ENCODE assay signal across 22 cellular contexts in the genomic region with DNA sequence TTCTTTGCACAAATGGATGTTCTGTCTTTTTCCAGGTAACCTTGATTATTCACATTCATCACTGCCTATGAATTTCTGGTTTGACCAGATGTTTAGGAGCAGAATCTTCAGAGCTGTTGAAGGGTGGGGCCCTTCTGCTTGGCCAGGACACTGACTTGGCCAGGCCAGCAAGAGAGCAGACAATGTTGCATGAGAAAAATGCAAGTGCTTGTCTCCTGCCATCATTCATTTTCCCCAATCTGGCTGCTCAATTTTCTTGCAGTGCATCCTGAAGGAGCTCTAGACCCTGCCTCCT. TPM values are rescaled to one million over a fixed set of nuclear protein-coding genes. Genes with fewer than 3 reads are reported as not detected.
A peak's percentile ranks its signal among the peaks of the same experiment; 100 is the strongest.
DNase-seq lines count a peak whose midpoint lies in the region; ATAC-seq and TF ChIP-seq lines count a peak whose summit lies in the region.
"Had no signal": no experiment of that assay in that cellular context is flagged by ENCODE, and none has a peak within 500 bp of the region (broad histone marks: within the 10 kb centered on the region; RNA-seq: fewer than 3 reads in every experiment).

No MANE protein-coding gene starts in this region.

- TF ChIP-seq CTCF in VCaP (conservative IDR thresholded peaks at IDR 0.05) (no peak), GM23338 (conservative IDR thresholded peaks at IDR 0.05; ENCODE audit: low read depth in 2 of 2) (no peak), adrenal gland (IDR thresholded peaks at IDR 0.05) (no peak)

- H3K27ac Mint-ChIP-seq in GM23338 (no peak overlapping the region), T-cell (peak overlapping the region in 1 of 2 donors; percentile 63)
- H3K27ac Mint-ChIP-seq: activated naive CD4-positive, alpha-beta T cell treated with anti-CD3 and anti-CD28 coated beads, Interleukin-2, amount 50 U/mL, for 24 hours; stimulated activated effector memory CD8-positive, alpha-beta T cell treated with anti-CD3 and anti-CD28 coated beads, Interleukin-12 subunit alpha, Interleukin-12 subunit beta, amount 100 ng/mL, for 72 hours had no signal

- H2AFZ ChIP-seq in GM23338, result no peak overlapping the region

- H3K9ac ChIP-seq in BLaER1, result peak overlapping the region; percentile 85

- H4K20me1 ChIP-seq in BLaER1, result peaks cover 9% of the 10 kb centered on the region; the same call in 1 of the 2 replicates
- no peaks in the 10 kb centered on the region for H4K20me1 ChIP-seq in GM23338 (replicated peaks; ENCODE audit: insufficient read depth)

- no peak for TF ChIP-seq POLR2A in adrenal gland (IDR thresholded peaks at IDR 0.05)

- H3K9me3 ChIP-seq in BLaER1 (peaks cover 14% of the 10 kb centered on the region; the same call in 1 of the 2 replicates), mononuclear cell (ENCODE audit: low read depth, low read length) (no peaks in the 10 kb centered on the region), adrenal gland (replicated peaks in 1 of 3) (no peaks in the 10 kb centered on the region)
- H3K9me3 ChIP-seq: A549 had no signal

- H3K27ac ChIP-seq in BLaER1, result peak overlapping the region; percentile 83
- peak overlapping the region; percentile 94 for H3K27ac ChIP-seq in VCaP
- H3K27ac ChIP-seq in GM23338 (ENCODE audit: low read depth), result no peak overlapping the region
- H3K27ac ChIP-seq in adrenal gland, result no peak overlapping the region
- H3K27ac ChIP-seq: A549 had no signal

- H3K4me1 Mint-ChIP-seq in GM23338 (peaks cover 3% of the 10 kb centered on the region; the same call in 2 of the 3 replicates), T-cell (peaks cover 0 to 4% (median 0%) of the 10 kb centered on the region in 3 donors)
- H3K4me1 Mint-ChIP-seq: activated naive CD4-positive, alpha-beta T cell treated with anti-CD3 and anti-CD28 coated beads, Interleukin-2, amount 50 U/mL, for 24 hours; stimulated activated effector memory CD8-positive, alpha-beta T cell treated with anti-CD3 and anti-CD28 coated beads, Interleukin-12 subunit alpha, Interleukin-12 subunit beta, amount 100 ng/mL, for 72 hours had no signal

- POLR2A ChIA-PET in T-cell (lab: Charles Lee), result no interaction called here

- H3K4me3 Mint-ChIP-seq in GM23338 (no peak overlapping the region), T-cell (no peak overlapping the region)
- H3K4me3 Mint-ChIP-seq: activated naive CD4-positive, alpha-beta T cell treated with anti-CD3 and anti-CD28 coated beads, Interleukin-2, amount 50 U/mL, for 24 hours; stimulated activated effector memory CD8-positive, alpha-beta T cell treated with anti-CD3 and anti-CD28 coated beads, Interleukin-12 subunit alpha, Interleukin-12 subunit beta, amount 100 ng/mL, for 72 hours had no signal

- H3K36me3 ChIP-seq in BLaER1, result 0 out of 2 replicates have a peak, but pooled peaks cover 7% of the 10 kb centered on the region
- no peaks in the 10 kb centered on the region for H3K36me3 ChIP-seq in GM23338 (ENCODE audit: insufficient read depth)
- H3K36me3 ChIP-seq in adrenal gland (replicated peaks in 1 of 2), result no peaks in the 10 kb centered on the region

- H3K4me3 ChIP-seq in BLaER1 (peak overlapping the region; percentile 72), mononuclear cell (ENCODE audit: low read length) (peak overlapping the region; percentile 19), GM23338 (no peak overlapping the region), adrenal gland (no peak overlapping the region)
- H3K4me3 ChIP-seq: A549 had no signal

- intact Hi-C loops in adrenal gland (cut with DNase I), result no loop called here

- H3K4me2 ChIP-seq in BLaER1 (peak overlapping the region; percentile 95), GM23338 (no peak overlapping the region)
- H3K4me2 ChIP-seq: A549 had no signal

- CTCF ChIA-PET in T-cell (lab: Charles Lee), result no interaction called here

- ATAC-seq in GM21529 (IDR thresholded peaks at IDR 0.05; ENCODE audit: unreplicated experiment) (peak; percentile 1), GM23338 (no peak), T-cell (replicated peaks in 1 of 4) (no peak), SK-N-SH treated with all-trans-retinoic acid at 6 μM for 48 hours (no peak)
- ATAC-seq: A549; HepG2; stimulated activated effector memory CD8-positive, alpha-beta T cell treated with anti-CD3 and anti-CD28 coated beads, Interleukin-12 subunit alpha, Interleukin-12 subunit beta, amount 100 ng/mL, for 72 hours had no signal

- H3K36me3 Mint-ChIP-seq in GM23338 (ENCODE audit: low read depth) (no peaks in the 10 kb centered on the region), T-cell (no peaks in the 10 kb centered on the region)
- H3K36me3 Mint-ChIP-seq: activated naive CD4-positive, alpha-beta T cell treated with anti-CD3 and anti-CD28 coated beads, Interleukin-2, amount 50 U/mL, for 24 hours; stimulated activated effector memory CD8-positive, alpha-beta T cell treated with anti-CD3 and anti-CD28 coated beads, Interleukin-12 subunit alpha, Interleukin-12 subunit beta, amount 100 ng/mL, for 72 hours had no signal

- H3K9me2 ChIP-seq in GM23338 (ENCODE audit: insufficient read depth), result no peaks in the 10 kb centered on the region; the same call in 1 of the 2 replicates

- DNase-seq in GM23338 (ENCODE audit: low spot score) (no peak), T-cell (no peak), adrenal gland (no peak)
- DNase-seq: activated CD4-positive, CD25-positive, alpha-beta regulatory T cell treated with anti-CD3 and anti-CD28 coated beads, Interleukin-2, amount 50 U/mL, for 72 hours; Calu3; NCI-H1092 treated with DMSO at 0.1 percent for 48 hours; NCI-H345; stimulated activated CD4-positive, alpha-beta T cell treated with anti-CD3 and anti-CD28 coated beads, Interleukin-4, amount 100 ng/mL, for 24 hours; SW 1271 had no signal

- H3K27me3 Mint-ChIP-seq in GM23338 (ENCODE audit: insufficient read depth, low read depth, poor library complexity) (no peaks in the 10 kb centered on the region), T-cell (peaks cover 8 to 20% of the 10 kb centered on the region in 2 donors)

- H3K4me1 ChIP-seq in BLaER1 (peaks cover 60% of the 10 kb centered on the region), mononuclear cell (ENCODE audit: insufficient read depth, low read length) (peaks cover 42% of the 10 kb centered on the region), GM23338 (ENCODE audit: insufficient read depth) (0 out of 2 replicates have a peak, but pooled peaks cover 4% of the 10 kb centered on the region), adrenal gland (replicated peaks in 1 of 2) (no peaks in the 10 kb centered on the region)
- H3K4me1 ChIP-seq: A549 had no signal

- no peaks in the 10 kb centered on the region for H3K79me2 ChIP-seq in GM23338 (replicated peaks; ENCODE audit: insufficient read depth)

- H3K9me3 Mint-ChIP-seq in GM23338 (no peaks in the 10 kb centered on the region), T-cell (no peaks in the 10 kb centered on the region)
- H3K9me3 Mint-ChIP-seq: activated naive CD4-positive, alpha-beta T cell treated with anti-CD3 and anti-CD28 coated beads, Interleukin-2, amount 50 U/mL, for 24 hours; stimulated activated effector memory CD8-positive, alpha-beta T cell treated with anti-CD3 and anti-CD28 coated beads, Interleukin-12 subunit alpha, Interleukin-12 subunit beta, amount 100 ng/mL, for 72 hours had no signal

- H3K27me3 ChIP-seq in BLaER1 (no peaks in the 10 kb centered on the region), mononuclear cell (ENCODE audit: insufficient read depth, low read length) (no peaks in the 10 kb centered on the region), GM23338 (ENCODE audit: insufficient read depth) (no peaks in the 10 kb centered on the region), adrenal gland (no peaks in the 10 kb centered on the region)

- no peaks in the 10 kb centered on the region for H3F3A ChIP-seq in GM23338 (replicated peaks; ENCODE audit: low read depth)

TF ChIP-seq in GM23338, 12 proteins besides CTCF, POLR2A, EP300 and RAD21 (continues in another document):
- TF ChIP-seq, protein P1, sequence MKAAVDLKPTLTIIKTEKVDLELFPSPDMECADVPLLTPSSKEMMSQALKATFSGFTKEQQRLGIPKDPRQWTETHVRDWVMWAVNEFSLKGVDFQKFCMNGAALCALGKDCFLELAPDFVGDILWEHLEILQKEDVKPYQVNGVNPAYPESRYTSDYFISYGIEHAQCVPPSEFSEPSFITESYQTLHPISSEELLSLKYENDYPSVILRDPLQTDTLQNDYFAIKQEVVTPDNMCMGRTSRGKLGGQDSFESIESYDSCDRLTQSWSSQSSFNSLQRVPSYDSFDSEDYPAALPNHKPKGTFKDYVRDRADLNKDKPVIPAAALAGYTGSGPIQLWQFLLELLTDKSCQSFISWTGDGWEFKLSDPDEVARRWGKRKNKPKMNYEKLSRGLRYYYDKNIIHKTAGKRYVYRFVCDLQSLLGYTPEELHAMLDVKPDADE (IDR thresholded peaks at IDR 0.05), result no peak

TF ChIP-seq in SK-N-SH treated with all-trans-retinoic acid at 6 μM for 48 hours, 23 proteins besides CTCF, POLR2A, EP300 and RAD21 (continues in another document):
- TF ChIP-seq GLIS3 (CRISPR knock-in tag; IDR thresholded peaks at IDR 0.05) (no peak), BACH2 (CRISPR knock-in tag; IDR thresholded peaks at IDR 0.05; ENCODE audit: borderline replicate concordance) (no peak), SNAI2 (CRISPR knock-in tag; IDR thresholded peaks at IDR 0.05) (no peak), TCF4 (CRISPR knock-in tag; IDR thresholded peaks at IDR 0.05; ENCODE audit: borderline replicate concordance) (no peak)
- TF ChIP-seq, protein P2, sequence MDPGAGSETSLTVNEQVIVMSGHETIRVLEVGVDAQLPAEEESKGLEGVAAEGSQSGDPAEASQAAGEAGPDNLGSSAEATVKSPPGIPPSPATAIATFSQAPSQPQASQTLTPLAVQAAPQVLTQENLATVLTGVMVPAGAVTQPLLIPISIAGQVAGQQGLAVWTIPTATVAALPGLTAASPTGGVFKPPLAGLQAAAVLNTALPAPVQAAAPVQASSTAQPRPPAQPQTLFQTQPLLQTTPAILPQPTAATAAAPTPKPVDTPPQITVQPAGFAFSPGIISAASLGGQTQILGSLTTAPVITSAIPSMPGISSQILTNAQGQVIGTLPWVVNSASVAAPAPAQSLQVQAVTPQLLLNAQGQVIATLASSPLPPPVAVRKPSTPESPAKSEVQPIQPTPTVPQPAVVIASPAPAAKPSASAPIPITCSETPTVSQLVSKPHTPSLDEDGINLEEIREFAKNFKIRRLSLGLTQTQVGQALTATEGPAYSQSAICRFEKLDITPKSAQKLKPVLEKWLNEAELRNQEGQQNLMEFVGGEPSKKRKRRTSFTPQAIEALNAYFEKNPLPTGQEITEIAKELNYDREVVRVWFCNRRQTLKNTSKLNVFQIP (CRISPR knock-in tag; IDR thresholded peaks at IDR 0.05; ENCODE audit: borderline replicate concordance, low read depth), result no peak

RNA-seq across cellular contexts. Expression of gene BLNK, which starts 1.6 kb away (rescaled TPM):
- total RNA-seq in mononuclear cell, result 3.6 TPM
- total RNA-seq in GM23338 (2014; rRNA removed; shearing (Covaris generic)), result not detected in 2 replicates
- 0.11 and 0.40 TPM in 2 replicates for polyA plus RNA-seq in GM23338 (2016; fragmentation: Nextera tagmentation; extraction: Ambion mirVana)
- total RNA-seq in T-cell, result 1 to 10 TPM; 1.3 to 8.2 (median 1.7) TPM
- total RNA-seq in adrenal gland, result 1 to 10 TPM in 7 of 8 donors, under 1 TPM in 1; 0.72 to 8.5 (median 4.2) TPM
- polyA plus RNA-seq in adrenal gland, result 1 to 10 TPM; 1.9 to 4.2 (median 2.6) TPM
- total RNA-seq: HepG2 had no signal
- polyA plus RNA-seq: A549, HepG2, neural cell had no signal

RNA-seq across cellular contexts. Expression of gene DNTT, which starts 31.3 kb away (rescaled TPM):
- total RNA-seq in mononuclear cell, result 0.10 TPM
- not detected in 2 replicates for total RNA-seq in GM23338 (2014; rRNA removed; shearing (Covaris generic))
- polyA plus RNA-seq in GM23338 (2016; fragmentation: Nextera tagmentation; extraction: Ambion mirVana), result not detected in 2 replicates
- under 1 TPM in 3 of 5 donors, not detected in 2; 0.13 to 0.38 (median 0.30) TPM for total RNA-seq in T-cell
- not detected for total RNA-seq in adrenal gland
- not detected for polyA plus RNA-seq in adrenal gland
- total RNA-seq: Calu3, cerebellum, epithelial cell of proximal tubule, HepG2 had no signal
- polyA plus RNA-seq: A549, HepG2, liver, neural cell had no signal

Comparison
In these comparisons a context has a peak if more than half of its experiments do, and no peak if none do; other contexts are left out.
1. H3K27ac ChIP-seq: peak in BLaER1 (single experiment) and VCaP (single experiment); none in GM23338 (single experiment) and adrenal gland (0 of 5).
2. H3K4me3 ChIP-seq: peak in BLaER1 (single experiment) and mononuclear cell (single experiment); none in GM23338 (single experiment) and adrenal gland (0 of 4).